Comparison of ENCODE assay signal across 19 cellular contexts in the genomic region with DNA sequence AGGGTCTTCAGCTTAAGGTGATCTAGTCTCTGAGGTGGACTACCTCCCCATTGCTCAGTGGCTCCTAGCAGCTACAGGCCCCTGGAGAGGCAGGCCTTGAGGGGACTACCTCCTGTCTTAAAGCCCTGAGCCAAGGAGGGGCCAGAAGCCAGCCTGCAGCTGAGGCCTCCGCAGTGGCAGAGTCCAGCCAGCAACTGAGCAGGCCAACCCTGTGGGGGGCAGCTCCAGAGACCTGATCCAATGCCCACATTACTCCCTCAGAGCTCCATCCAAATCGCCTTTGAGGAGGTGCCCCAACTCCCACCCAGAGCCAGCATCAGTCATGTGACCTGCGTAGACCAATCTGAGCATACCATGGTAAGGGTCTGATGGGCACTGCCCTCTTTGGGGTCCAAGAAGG. TPM values are rescaled to one million over a fixed set of nuclear protein-coding genes. Genes with fewer than 3 reads are reported as not detected.
DNase-seq lines count a peak whose midpoint lies in the region; ATAC-seq and TF ChIP-seq lines count a peak whose summit lies in the region.
"Had no signal": no experiment of that assay in that cellular context is flagged by ENCODE, and none has a peak within 500 bp of the region (broad histone marks: within the 10 kb centered on the region; RNA-seq: fewer than 3 reads in every experiment).

No MANE protein-coding gene starts in this region.

- peaks cover 42 to 55% (median 51%) of the 10 kb centered on the region in 11 experiments for H3K36me3 ChIP-seq in BLaER1 treated with 17β-estradiol and CSF1 and Interleukin-3, amounts not matched to agents 10 nM and 100 nM
- peaks cover 51% of the 10 kb centered on the region for H3K36me3 ChIP-seq in DND-41 (ENCODE audit: insufficient read depth, low read length)

- H3K4me1 Mint-ChIP-seq in activated T-helper 1 cell treated with anti-CD3 and anti-CD28 coated beads, Interleukin-12 subunit alpha, Interleukin-12 subunit beta, Interleukin-2, Interleukin-4 antibody, amounts not matched to agents 30 ng/mL and 10 ng/mL and 1 ng/mL, durations not matched to agents 14 hours and 24 hours and 36 hours (ENCODE audit: low read depth): peaks cover 46% of the 10 kb centered on the region

- no peak for TF ChIP-seq CTCF in DND-41 (IDR thresholded peaks at IDR 0.05; ENCODE audit: borderline replicate concordance, extremely low read depth, low read length, poor library complexity, severe bottlenecking)

- no peaks in the 10 kb centered on the region for H3K9me3 Mint-ChIP-seq in activated T-helper 1 cell treated with anti-CD3 and anti-CD28 coated beads, Interleukin-12 subunit alpha, Interleukin-12 subunit beta, Interleukin-2, Interleukin-4 antibody, amounts not matched to agents 30 ng/mL and 10 ng/mL and 1 ng/mL, durations not matched to agents 14 hours and 24 hours and 36 hours

- H3K27ac Mint-ChIP-seq in activated T-helper 1 cell treated with anti-CD3 and anti-CD28 coated beads, Interleukin-12 subunit alpha, Interleukin-12 subunit beta, Interleukin-2, Interleukin-4 antibody, amounts not matched to agents 30 ng/mL and 10 ng/mL and 1 ng/mL, durations not matched to agents 14 hours and 24 hours and 36 hours: peak overlapping the region; percentile 67
- H3K27ac Mint-ChIP-seq: progenitor cell of endocrine pancreas had no signal

- peaks cover 28% of the 10 kb centered on the region for H3K36me3 Mint-ChIP-seq in activated T-helper 1 cell treated with anti-CD3 and anti-CD28 coated beads, Interleukin-12 subunit alpha, Interleukin-12 subunit beta, Interleukin-2, Interleukin-4 antibody, amounts not matched to agents 30 ng/mL and 10 ng/mL and 1 ng/mL, durations not matched to agents 14 hours and 24 hours and 36 hours (ENCODE audit: low read depth)

- no peaks in the 10 kb centered on the region for H3K27me3 Mint-ChIP-seq in activated T-helper 1 cell treated with anti-CD3 and anti-CD28 coated beads, Interleukin-12 subunit alpha, Interleukin-12 subunit beta, Interleukin-2, Interleukin-4 antibody, amounts not matched to agents 30 ng/mL and 10 ng/mL and 1 ng/mL, durations not matched to agents 14 hours and 24 hours and 36 hours (ENCODE audit: insufficient read depth)

- DNase-seq in DND-41: no peak
- DNase-seq in activated T-helper 1 cell treated with anti-CD3 and anti-CD28 coated beads, Interleukin-12 subunit alpha, Interleukin-12 subunit beta, Interleukin-2, Interleukin-4 antibody, amounts not matched to agents 30 ng/mL and 10 ng/mL and 1 ng/mL, durations not matched to agents 14 hours and 24 hours and 36 hours (ENCODE audit: low spot score): no peak
- DNase-seq in mesenteric fat pad (ENCODE audit: low spot score): peak; percentile 78
- DNase-seq in stimulated activated CD4-positive, alpha-beta T cell treated with anti-CD3 and anti-CD28 coated beads, Interleukin-1b, Interleukin-23, amount 100 ng/mL, for 48 hours: no peak
- no peak for DNase-seq in NCI-H446 treated with DMSO at 0.1 percent for 48 hours (lab: John Stamatoyannopoulos, UW)
- DNase-seq: activated effector memory CD4-positive, alpha-beta T cell treated with anti-CD3 and anti-CD28 coated beads, Interleukin-2, amount 50 U/mL, for 16 hours; body of pancreas; dermis blood vessel endothelial cell; DMS 273 treated with DMSO at 0.1 percent for 48 hours; left ventricle myocardium superior; NCI-H1048; tibial artery had no signal

- intact Hi-C loops in activated T-helper 1 cell treated with anti-CD3 and anti-CD28 coated beads, Interleukin-12 subunit alpha, Interleukin-12 subunit beta, Interleukin-2, Interleukin-4 antibody, amounts not matched to agents 30 ng/mL and 10 ng/mL and 1 ng/mL, durations not matched to agents 14 hours and 24 hours and 36 hours (cut with micrococcal nuclease): no loop called here

- peaks cover 44% of the 10 kb centered on the region for H3K79me2 ChIP-seq in DND-41 (ENCODE audit: insufficient read depth, low read length)

- no peak overlapping the region for H3K27ac ChIP-seq in BLaER1 treated with 17β-estradiol and CSF1 and Interleukin-3, amounts not matched to agents 10 nM and 100 nM
- no peak overlapping the region for H3K27ac ChIP-seq in DND-41 (ENCODE audit: low read length)
- H3K27ac ChIP-seq: body of pancreas, HL-60, PC-9, skin epidermis had no signal

- H3K4me1 ChIP-seq in BLaER1 treated with 17β-estradiol and CSF1 and Interleukin-3, amounts not matched to agents 10 nM and 100 nM: peaks cover 41 to 61% (median 52%) of the 10 kb centered on the region in 10 experiments
- H3K4me1 ChIP-seq in DND-41 (ENCODE audit: insufficient read depth, low read length): peaks cover 37% of the 10 kb centered on the region

- peak overlapping the region; percentile 95 for H3K4me3 Mint-ChIP-seq in activated T-helper 1 cell treated with anti-CD3 and anti-CD28 coated beads, Interleukin-12 subunit alpha, Interleukin-12 subunit beta, Interleukin-2, Interleukin-4 antibody, amounts not matched to agents 30 ng/mL and 10 ng/mL and 1 ng/mL, durations not matched to agents 14 hours and 24 hours and 36 hours

- peaks cover 0 to 34% (median 3%) of the 10 kb centered on the region in 11 experiments; a peak in 7 of 22 replicates for H4K20me1 ChIP-seq in BLaER1 treated with 17β-estradiol and CSF1 and Interleukin-3, amounts not matched to agents 10 nM and 100 nM
- H4K20me1 ChIP-seq in DND-41 (ENCODE audit: insufficient read depth, low read length): peaks cover 11% of the 10 kb centered on the region; the same call in 1 of the 2 replicates

- no peak overlapping the region for H2AFZ ChIP-seq in DND-41 (ENCODE audit: low read depth, low read length)
- H2AFZ ChIP-seq: PC-9 had no signal

- H3K9me3 ChIP-seq in BLaER1 treated with 17β-estradiol and CSF1 and Interleukin-3, amounts not matched to agents 10 nM and 100 nM (replicated peaks in 1 of 11): no peaks in the 10 kb centered on the region
- H3K9me3 ChIP-seq in DND-41 (ENCODE audit: insufficient read depth, low read length, severe bottlenecking): no peaks in the 10 kb centered on the region
- H3K9me3 ChIP-seq: body of pancreas, tibial artery had no signal

- H3K4me2 ChIP-seq in BLaER1 treated with 17β-estradiol and CSF1 and Interleukin-3, amounts not matched to agents 10 nM and 100 nM: peak overlapping the region; percentile 82 to 100 (median 97); a peak in 14 of 22 replicates
- H3K4me2 ChIP-seq in DND-41 (ENCODE audit: insufficient read depth, low read length): peak overlapping the region; percentile 94; the same call in 1 of the 2 replicates

- no peaks in the 10 kb centered on the region for H3K27me3 ChIP-seq in BLaER1 treated with 17β-estradiol and CSF1 and Interleukin-3, amounts not matched to agents 10 nM and 100 nM
- no peaks in the 10 kb centered on the region for H3K27me3 ChIP-seq in DND-41 (ENCODE audit: insufficient read depth, low read length, poor library complexity)
- H3K27me3 ChIP-seq: body of pancreas, tibial artery had no signal

- no peak overlapping the region; a peak in 1 of 22 replicates for H3K9ac ChIP-seq in BLaER1 treated with 17β-estradiol and CSF1 and Interleukin-3, amounts not matched to agents 10 nM and 100 nM
- H3K9ac ChIP-seq in DND-41 (ENCODE audit: low read depth, low read length): 0 out of 2 replicates have a peak overlapping the region, but pooled peaks have one; percentile 77

- H3K4me3 ChIP-seq in BLaER1 treated with 17β-estradiol and CSF1 and Interleukin-3, amounts not matched to agents 10 nM and 100 nM: no peak overlapping the region
- H3K4me3 ChIP-seq in DND-41 (ENCODE audit: low read depth in 1 of 2, low read length in 2 of 2): no peak overlapping the region
- H3K4me3 ChIP-seq: body of pancreas, PC-9, skin epidermis had no signal

- ATAC-seq in DND-41 (ENCODE audit: insufficient read depth, low read depth): no peak
- ATAC-seq in GM21717 (IDR thresholded peaks at IDR 0.05; ENCODE audit: unreplicated experiment): no peak
- no peak for ATAC-seq in GM21447 (IDR thresholded peaks at IDR 0.05; ENCODE audit: unreplicated experiment)
- ATAC-seq: body of pancreas, left ventricle myocardium superior had no signal

RNA-seq across cellular contexts. Expression of a gene that starts 2.7 kb away (rescaled TPM):
- 35.7 and 38.2 TPM in 2 replicates for total RNA-seq in activated T-helper 1 cell treated with anti-CD3 and anti-CD28 coated beads, Interleukin-12 subunit alpha, Interleukin-12 subunit beta, Interleukin-2, Interleukin-4 antibody, amounts not matched to agents 30 ng/mL and 10 ng/mL and 1 ng/mL, durations not matched to agents 14 hours and 24 hours and 36 hours
- 11.0 TPM for total RNA-seq in mesenteric fat pad

RNA-seq across cellular contexts. Expression of a gene that starts 8.2 kb away (rescaled TPM):
- 81.8 and 84.4 TPM in 2 replicates for total RNA-seq in activated T-helper 1 cell treated with anti-CD3 and anti-CD28 coated beads, Interleukin-12 subunit alpha, Interleukin-12 subunit beta, Interleukin-2, Interleukin-4 antibody, amounts not matched to agents 30 ng/mL and 10 ng/mL and 1 ng/mL, durations not matched to agents 14 hours and 24 hours and 36 hours
- 40.9 TPM for total RNA-seq in mesenteric fat pad

RNA-seq across cellular contexts. Expression of a gene that starts 11.5 kb away (rescaled TPM):
- 31.2 and 35.2 TPM in 2 replicates for total RNA-seq in activated T-helper 1 cell treated with anti-CD3 and anti-CD28 coated beads, Interleukin-12 subunit alpha, Interleukin-12 subunit beta, Interleukin-2, Interleukin-4 antibody, amounts not matched to agents 30 ng/mL and 10 ng/mL and 1 ng/mL, durations not matched to agents 14 hours and 24 hours and 36 hours
- 13.5 TPM for total RNA-seq in mesenteric fat pad

RNA-seq across cellular contexts. Expression of a gene that starts 25.2 kb away (rescaled TPM):
- 55.0 and 55.6 TPM in 2 replicates for total RNA-seq in activated T-helper 1 cell treated with anti-CD3 and anti-CD28 coated beads, Interleukin-12 subunit alpha, Interleukin-12 subunit beta, Interleukin-2, Interleukin-4 antibody, amounts not matched to agents 30 ng/mL and 10 ng/mL and 1 ng/mL, durations not matched to agents 14 hours and 24 hours and 36 hours
- total RNA-seq in mesenteric fat pad: 22.2 TPM

RNA-seq across cellular contexts. Expression of a gene that starts 39.0 kb away (rescaled TPM):
- 0.07 TPM in 1 of 2 replicates, not detected in the other for total RNA-seq in activated T-helper 1 cell treated with anti-CD3 and anti-CD28 coated beads, Interleukin-12 subunit alpha, Interleukin-12 subunit beta, Interleukin-2, Interleukin-4 antibody, amounts not matched to agents 30 ng/mL and 10 ng/mL and 1 ng/mL, durations not matched to agents 14 hours and 24 hours and 36 hours
- total RNA-seq in mesenteric fat pad: not detected
